9 cellular contexts compared by ENCODE assay signal in the genomic region with DNA sequence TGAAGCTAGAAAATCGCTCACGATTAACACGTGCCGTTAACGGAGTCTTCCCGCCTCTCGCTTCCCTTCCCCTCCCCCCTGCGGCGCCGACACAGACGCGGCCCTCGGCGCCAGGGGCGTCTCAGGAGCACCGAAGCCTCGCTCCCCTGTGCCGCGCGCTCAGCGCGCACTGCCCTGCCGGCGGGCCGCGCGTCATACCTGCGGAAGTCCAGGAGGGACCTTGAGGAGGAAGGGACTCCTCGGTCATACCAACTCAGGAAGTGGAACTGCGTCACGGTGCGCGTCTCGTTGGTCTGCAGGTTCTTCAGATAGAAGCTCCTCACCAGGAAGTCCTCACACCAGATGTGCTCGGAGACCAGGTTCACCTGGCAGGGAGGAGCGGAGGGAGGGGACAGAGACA.
DNase-seq lines count a peak whose midpoint lies in the region; ATAC-seq and TF ChIP-seq lines count a peak whose summit lies in the region.
"Had no signal": no experiment of that assay in that cellular context is flagged by ENCODE, and none has a peak within 500 bp of the region (broad histone marks: within the 10 kb centered on the region; RNA-seq: fewer than 3 reads in every experiment).

No MANE protein-coding gene starts in this region.

- no peak overlapping the region for H3K4me3 ChIP-seq in sigmoid colon

- CTCF ChIA-PET in activated CD8-positive, alpha-beta T cell treated with anti-CD3 and anti-CD28 coated beads for 36 hours (lab: Charles Lee), result interaction anchor here (1.1 kb wide), 1 partner anchor 9 kb away, joined by 3 read pairs; no protein-coding TSS in a partner anchor

- TF ChIP-seq EP300 in sigmoid colon (IDR thresholded peaks at IDR 0.05), result no peak

- peak overlapping the region; percentile 73 for H3K4me3 Mint-ChIP-seq in activated CD8-positive, alpha-beta T cell treated with anti-CD3 and anti-CD28 coated beads for 36 hours

- no peaks in the 10 kb centered on the region for H3K4me1 ChIP-seq in sigmoid colon

- H3K27me3 ChIP-seq in sigmoid colon, result peaks cover 0 to 23% (median 0%) of the 10 kb centered on the region in 3 donors

- H3K36me3 Mint-ChIP-seq in activated CD8-positive, alpha-beta T cell treated with anti-CD3 and anti-CD28 coated beads for 36 hours (ENCODE audit: low read depth), result no peaks in the 10 kb centered on the region

- TF ChIP-seq CTCF in GM20000 (IDR thresholded peaks at IDR 0.05; ENCODE audit: extremely low read depth, missing control alignments), result no peak
- no peak for TF ChIP-seq CTCF in activated CD8-positive, alpha-beta T cell treated with anti-CD3 and anti-CD28 coated beads for 36 hours (IDR thresholded peaks at IDR 0.05)
- no peak for TF ChIP-seq CTCF in sigmoid colon (IDR thresholded peaks at IDR 0.05)

- intact Hi-C loops in activated CD8-positive, alpha-beta T cell treated with anti-CD3 and anti-CD28 coated beads for 36 hours (cut with micrococcal nuclease), result no loop called here
- intact Hi-C loops in sigmoid colon (cut with DNase I), result no loop called here

- no peaks in the 10 kb centered on the region for H3K27me3 Mint-ChIP-seq in activated CD8-positive, alpha-beta T cell treated with anti-CD3 and anti-CD28 coated beads for 36 hours

- no peak overlapping the region for H3K27ac ChIP-seq in sigmoid colon

- H3K9me3 Mint-ChIP-seq in activated CD8-positive, alpha-beta T cell treated with anti-CD3 and anti-CD28 coated beads for 36 hours, result no peaks in the 10 kb centered on the region

- DNase-seq in GM20000 (ENCODE audit: low spot score) (peak; percentile 52), AG20443 (ENCODE audit: low spot score) (no peak), sigmoid colon (no peak)
- peak; percentile 82 for DNase-seq in activated CD8-positive, alpha-beta T cell treated with anti-CD3 and anti-CD28 coated beads for 36 hours
- DNase-seq in effector CD8-positive, alpha-beta T cell (lab: John Stamatoyannopoulos, UW), result peak; percentile 40
- peak in 2 of 3 experiments; percentile 26 to 31 for DNase-seq in stimulated activated CD4-positive, alpha-beta T cell treated with anti-CD3 and anti-CD28 coated beads, TNF-alpha, amount 100 ng/mL, for 4 hours (ENCODE audit: low read depth in 3 of 3)

- 56 to 61% methylated on average over 36 of the region's 36 CpGs for WGBS in sigmoid colon, 2 donors

- no peak for TF ChIP-seq POLR2A in sigmoid colon (IDR thresholded peaks at IDR 0.05)

- peak; percentile 76 for ATAC-seq in activated CD8-positive, alpha-beta T cell treated with anti-CD3 and anti-CD28 coated beads for 36 hours
- ATAC-seq in HG03097 (IDR thresholded peaks at IDR 0.05; ENCODE audit: low FRiP score, unreplicated experiment) (no peak), HG02610 (IDR thresholded peaks at IDR 0.05; ENCODE audit: unreplicated experiment) (no peak)
- ATAC-seq: Panc1 had no signal

- POLR2A ChIA-PET in activated CD8-positive, alpha-beta T cell treated with anti-CD3 and anti-CD28 coated beads for 36 hours (lab: Charles Lee), result interaction anchor here (1.4 kb wide), 1 partner anchor 99 kb away, joined by 3 read pairs; no protein-coding TSS in a partner anchor

- H3K4me1 Mint-ChIP-seq in activated CD8-positive, alpha-beta T cell treated with anti-CD3 and anti-CD28 coated beads for 36 hours (ENCODE audit: low read depth), result peaks cover 23% of the 10 kb centered on the region

- H3K36me3 ChIP-seq in sigmoid colon, result no peaks in the 10 kb centered on the region

- H3K9me3 ChIP-seq in sigmoid colon, result no peaks in the 10 kb centered on the region

- H3K27ac Mint-ChIP-seq in activated CD8-positive, alpha-beta T cell treated with anti-CD3 and anti-CD28 coated beads for 36 hours, result peak overlapping the region; percentile 83

Comparison
In these comparisons a context has a peak if more than half of its experiments do, and no peak if none do; other contexts are left out.
1. DNase-seq: peak in GM20000 (single experiment), activated CD8-positive, alpha-beta T cell treated with anti-CD3 and anti-CD28 coated beads for 36 hours (single experiment), effector CD8-positive, alpha-beta T cell (single experiment) and stimulated activated CD4-positive, alpha-beta T cell treated with anti-CD3 and anti-CD28 coated beads, TNF-alpha, amount 100 ng/mL, for 4 hours (2 of 3); none in AG20443 (single experiment) and sigmoid colon (single experiment).